ENCODE assay signal across 13 cellular contexts in genomic region chr17:1193300-1193699, GRCh38.
"Had no signal": no experiment of that assay in that cellular context is flagged by ENCODE, and none has a peak within 500 bp of the region (broad histone marks: within the 10 kb centered on the region; RNA-seq: fewer than 3 reads in every experiment).

No MANE protein-coding gene starts in this region.

- ATAC-seq: activated naive CD4-positive, alpha-beta T cell treated with anti-CD3 and anti-CD28 coated beads, Interleukin-2, amount 50 U/mL, for 72 hours; naive thymus-derived CD4-positive, alpha-beta T cell; psoas muscle had no signal

- H3K36me3 ChIP-seq: sigmoid colon had no signal

- DNase-seq: activated T-cell treated with anti-CD3 and anti-CD28 coated beads, Interleukin-2, amount 50 U/mL, for 1 hour; amniotic stem cell; dermis blood vessel endothelial cell; hypothalamus; mammary epithelial cell; naive thymus-derived CD4-positive, alpha-beta T cell; occipital lobe; psoas muscle; sigmoid colon; stimulated activated CD4-positive, alpha-beta T cell treated with anti-CD3 and anti-CD28 coated beads, Interleukin-2, amount 100 ng/mL, for 48 hours; stimulated activated naive CD4-positive, alpha-beta T cell treated with Interleukin-2 at 50 U/mL for 16 hours; trophoblast cell had no signal

- H3K27ac ChIP-seq: psoas muscle, sigmoid colon had no signal

- H3K9me3 ChIP-seq: psoas muscle, sigmoid colon had no signal

- H3K4me3 ChIP-seq: psoas muscle, sigmoid colon had no signal
